1 cellular context compared by ENCODE assay signal in genomic region chr6:170584181-170584953, GRCh38.
TF ChIP-seq lines count a peak whose summit lies in the region.

Gene PDCD2 (minus strand): TSS chr6:170584637. CDS start chr6:170584581, 56 bp downstream.

TF ChIP-seq in K562, 482 proteins besides CTCF, POLR2A, EP300 and RAD21 (continued from another document and continues in another):
- TF ChIP-seq, protein P1, sequence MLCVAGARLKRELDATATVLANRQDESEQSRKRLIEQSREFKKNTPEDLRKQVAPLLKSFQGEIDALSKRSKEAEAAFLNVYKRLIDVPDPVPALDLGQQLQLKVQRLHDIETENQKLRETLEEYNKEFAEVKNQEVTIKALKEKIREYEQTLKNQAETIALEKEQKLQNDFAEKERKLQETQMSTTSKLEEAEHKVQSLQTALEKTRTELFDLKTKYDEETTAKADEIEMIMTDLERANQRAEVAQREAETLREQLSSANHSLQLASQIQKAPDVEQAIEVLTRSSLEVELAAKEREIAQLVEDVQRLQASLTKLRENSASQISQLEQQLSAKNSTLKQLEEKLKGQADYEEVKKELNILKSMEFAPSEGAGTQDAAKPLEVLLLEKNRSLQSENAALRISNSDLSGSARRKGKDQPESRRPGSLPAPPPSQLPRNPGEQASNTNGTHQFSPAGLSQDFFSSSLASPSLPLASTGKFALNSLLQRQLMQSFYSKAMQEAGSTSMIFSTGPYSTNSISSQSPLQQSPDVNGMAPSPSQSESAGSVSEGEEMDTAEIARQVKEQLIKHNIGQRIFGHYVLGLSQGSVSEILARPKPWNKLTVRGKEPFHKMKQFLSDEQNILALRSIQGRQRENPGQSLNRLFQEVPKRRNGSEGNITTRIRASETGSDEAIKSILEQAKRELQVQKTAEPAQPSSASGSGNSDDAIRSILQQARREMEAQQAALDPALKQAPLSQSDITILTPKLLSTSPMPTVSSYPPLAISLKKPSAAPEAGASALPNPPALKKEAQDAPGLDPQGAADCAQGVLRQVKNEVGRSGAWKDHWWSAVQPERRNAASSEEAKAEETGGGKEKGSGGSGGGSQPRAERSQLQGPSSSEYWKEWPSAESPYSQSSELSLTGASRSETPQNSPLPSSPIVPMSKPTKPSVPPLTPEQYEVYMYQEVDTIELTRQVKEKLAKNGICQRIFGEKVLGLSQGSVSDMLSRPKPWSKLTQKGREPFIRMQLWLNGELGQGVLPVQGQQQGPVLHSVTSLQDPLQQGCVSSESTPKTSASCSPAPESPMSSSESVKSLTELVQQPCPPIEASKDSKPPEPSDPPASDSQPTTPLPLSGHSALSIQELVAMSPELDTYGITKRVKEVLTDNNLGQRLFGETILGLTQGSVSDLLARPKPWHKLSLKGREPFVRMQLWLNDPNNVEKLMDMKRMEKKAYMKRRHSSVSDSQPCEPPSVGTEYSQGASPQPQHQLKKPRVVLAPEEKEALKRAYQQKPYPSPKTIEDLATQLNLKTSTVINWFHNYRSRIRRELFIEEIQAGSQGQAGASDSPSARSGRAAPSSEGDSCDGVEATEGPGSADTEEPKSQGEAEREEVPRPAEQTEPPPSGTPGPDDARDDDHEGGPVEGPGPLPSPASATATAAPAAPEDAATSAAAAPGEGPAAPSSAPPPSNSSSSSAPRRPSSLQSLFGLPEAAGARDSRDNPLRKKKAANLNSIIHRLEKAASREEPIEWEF (CRISPR knock-in tag; IDR thresholded peaks at IDR 0.05), result no peak
- peak in 1 of 2 experiments; percentile 95 for TF ChIP-seq MAZ (CRISPR knock-in tag; conservative IDR thresholded peaks at IDR 0.05 in 1 of 2, IDR thresholded peaks at IDR 0.05 in 1 of 2)
- peak; percentile 27; the same call in 1 of the 2 replicates for TF ChIP-seq ZBTB49 (CRISPR knock-in tag; IDR thresholded peaks at IDR 0.05; ENCODE audit: borderline replicate concordance)
- peak; percentile 84 to 92 for TF ChIP-seq NONO (IDR thresholded peaks at IDR 0.05; ENCODE audit: low read depth in 2 of 2, low read length in 1 of 2)
- no peak for TF ChIP-seq GATA2 (CRISPR knock-in tag; IDR thresholded peaks at IDR 0.05)
- 0 out of 2 replicates have a peak, but pooled peaks have one; percentile 55 for TF ChIP-seq ZNF644 (tag; IDR thresholded peaks at IDR 0.05; ENCODE audit: low read depth)
- no peak for TF ChIP-seq THRB (CRISPR knock-in tag; conservative IDR thresholded peaks at IDR 0.05)
- no peak for TF ChIP-seq ARNT (IDR thresholded peaks at IDR 0.05)
- TF ChIP-seq, protein P2, sequence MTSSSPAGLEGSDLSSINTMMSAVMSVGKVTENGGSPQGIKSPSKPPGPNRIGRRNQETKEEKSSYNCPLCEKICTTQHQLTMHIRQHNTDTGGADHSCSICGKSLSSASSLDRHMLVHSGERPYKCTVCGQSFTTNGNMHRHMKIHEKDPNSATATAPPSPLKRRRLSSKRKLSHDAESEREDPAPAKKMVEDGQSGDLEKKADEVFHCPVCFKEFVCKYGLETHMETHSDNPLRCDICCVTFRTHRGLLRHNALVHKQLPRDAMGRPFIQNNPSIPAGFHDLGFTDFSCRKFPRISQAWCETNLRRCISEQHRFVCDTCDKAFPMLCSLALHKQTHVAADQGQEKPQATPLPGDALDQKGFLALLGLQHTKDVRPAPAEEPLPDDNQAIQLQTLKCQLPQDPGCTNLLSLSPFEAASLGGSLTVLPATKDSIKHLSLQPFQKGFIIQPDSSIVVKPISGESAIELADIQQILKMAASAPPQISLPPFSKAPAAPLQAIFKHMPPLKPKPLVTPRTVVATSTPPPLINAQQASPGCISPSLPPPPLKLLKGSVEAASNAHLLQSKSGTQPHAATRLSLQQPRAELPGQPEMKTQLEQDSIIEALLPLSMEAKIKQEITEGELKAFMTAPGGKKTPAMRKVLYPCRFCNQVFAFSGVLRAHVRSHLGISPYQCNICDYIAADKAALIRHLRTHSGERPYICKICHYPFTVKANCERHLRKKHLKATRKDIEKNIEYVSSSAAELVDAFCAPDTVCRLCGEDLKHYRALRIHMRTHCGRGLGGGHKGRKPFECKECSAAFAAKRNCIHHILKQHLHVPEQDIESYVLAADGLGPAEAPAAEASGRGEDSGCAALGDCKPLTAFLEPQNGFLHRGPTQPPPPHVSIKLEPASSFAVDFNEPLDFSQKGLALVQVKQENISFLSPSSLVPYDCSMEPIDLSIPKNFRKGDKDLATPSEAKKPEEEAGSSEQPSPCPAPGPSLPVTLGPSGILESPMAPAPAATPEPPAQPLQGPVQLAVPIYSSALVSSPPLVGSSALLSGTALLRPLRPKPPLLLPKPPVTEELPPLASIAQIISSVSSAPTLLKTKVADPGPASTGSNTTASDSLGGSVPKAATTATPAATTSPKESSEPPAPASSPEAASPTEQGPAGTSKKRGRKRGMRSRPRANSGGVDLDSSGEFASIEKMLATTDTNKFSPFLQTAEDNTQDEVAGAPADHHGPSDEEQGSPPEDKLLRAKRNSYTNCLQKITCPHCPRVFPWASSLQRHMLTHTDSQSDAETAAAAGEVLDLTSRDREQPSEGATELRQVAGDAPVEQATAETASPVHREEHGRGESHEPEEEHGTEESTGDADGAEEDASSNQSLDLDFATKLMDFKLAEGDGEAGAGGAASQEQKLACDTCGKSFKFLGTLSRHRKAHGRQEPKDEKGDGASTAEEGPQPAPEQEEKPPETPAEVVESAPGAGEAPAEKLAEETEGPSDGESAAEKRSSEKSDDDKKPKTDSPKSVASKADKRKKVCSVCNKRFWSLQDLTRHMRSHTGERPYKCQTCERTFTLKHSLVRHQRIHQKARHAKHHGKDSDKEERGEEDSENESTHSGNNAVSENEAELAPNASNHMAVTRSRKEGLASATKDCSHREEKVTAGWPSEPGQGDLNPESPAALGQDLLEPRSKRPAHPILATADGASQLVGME (CRISPR knock-in tag; IDR thresholded peaks at IDR 0.05), result 0 out of 2 replicates have a peak, but pooled peaks have one; percentile 16
- no peak for TF ChIP-seq ZKSCAN1 (IDR thresholded peaks at IDR 0.05; ENCODE audit: low read depth, low read length)
- TF ChIP-seq, protein P3, sequence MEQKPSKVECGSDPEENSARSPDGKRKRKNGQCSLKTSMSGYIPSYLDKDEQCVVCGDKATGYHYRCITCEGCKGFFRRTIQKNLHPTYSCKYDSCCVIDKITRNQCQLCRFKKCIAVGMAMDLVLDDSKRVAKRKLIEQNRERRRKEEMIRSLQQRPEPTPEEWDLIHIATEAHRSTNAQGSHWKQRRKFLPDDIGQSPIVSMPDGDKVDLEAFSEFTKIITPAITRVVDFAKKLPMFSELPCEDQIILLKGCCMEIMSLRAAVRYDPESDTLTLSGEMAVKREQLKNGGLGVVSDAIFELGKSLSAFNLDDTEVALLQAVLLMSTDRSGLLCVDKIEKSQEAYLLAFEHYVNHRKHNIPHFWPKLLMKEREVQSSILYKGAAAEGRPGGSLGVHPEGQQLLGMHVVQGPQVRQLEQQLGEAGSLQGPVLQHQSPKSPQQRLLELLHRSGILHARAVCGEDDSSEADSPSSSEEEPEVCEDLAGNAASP (IDR thresholded peaks at IDR 0.05), result no peak
- no peak for TF ChIP-seq TAL1 (IDR thresholded peaks at IDR 0.05)
- TF ChIP-seq ZFPM2 (CRISPR knock-in tag; IDR thresholded peaks at IDR 0.05), result peak; percentile 14; the same call in 1 of the 2 replicates
- TF ChIP-seq CTCFL (IDR thresholded peaks at IDR 0.05; ENCODE audit: borderline replicate concordance, insufficient read depth, low read depth, low read length, poor library complexity, severe bottlenecking), result peak; percentile 9
- no peak for TF ChIP-seq ZNF589 (CRISPR knock-in tag; IDR thresholded peaks at IDR 0.05; ENCODE audit: low read depth)
- TF ChIP-seq ZNF780A (CRISPR knock-in tag; IDR thresholded peaks at IDR 0.05), result no peak
- peak; percentile 74 for TF ChIP-seq VEZF1 (CRISPR knock-in tag; IDR thresholded peaks at IDR 0.05)
- peak; percentile 82 for TF ChIP-seq HCFC1 (IDR thresholded peaks at IDR 0.05; ENCODE audit: low read depth, low read length)
- TF ChIP-seq ZNF232 (CRISPR knock-in tag; IDR thresholded peaks at IDR 0.05), result peak; percentile 68; the same call in 1 of the 2 replicates
- TF ChIP-seq TAF9B (IDR thresholded peaks at IDR 0.05; ENCODE audit: partially characterized antibody), result peak; percentile 48
- no peak for TF ChIP-seq CBFA2T2 (conservative IDR thresholded peaks at IDR 0.05)
- TF ChIP-seq, protein P4, sequence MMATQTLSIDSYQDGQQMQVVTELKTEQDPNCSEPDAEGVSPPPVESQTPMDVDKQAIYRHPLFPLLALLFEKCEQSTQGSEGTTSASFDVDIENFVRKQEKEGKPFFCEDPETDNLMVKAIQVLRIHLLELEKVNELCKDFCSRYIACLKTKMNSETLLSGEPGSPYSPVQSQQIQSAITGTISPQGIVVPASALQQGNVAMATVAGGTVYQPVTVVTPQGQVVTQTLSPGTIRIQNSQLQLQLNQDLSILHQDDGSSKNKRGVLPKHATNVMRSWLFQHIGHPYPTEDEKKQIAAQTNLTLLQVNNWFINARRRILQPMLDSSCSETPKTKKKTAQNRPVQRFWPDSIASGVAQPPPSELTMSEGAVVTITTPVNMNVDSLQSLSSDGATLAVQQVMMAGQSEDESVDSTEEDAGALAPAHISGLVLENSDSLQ (IDR thresholded peaks at IDR 0.05), result peak; percentile 80
- TF ChIP-seq, protein P5, sequence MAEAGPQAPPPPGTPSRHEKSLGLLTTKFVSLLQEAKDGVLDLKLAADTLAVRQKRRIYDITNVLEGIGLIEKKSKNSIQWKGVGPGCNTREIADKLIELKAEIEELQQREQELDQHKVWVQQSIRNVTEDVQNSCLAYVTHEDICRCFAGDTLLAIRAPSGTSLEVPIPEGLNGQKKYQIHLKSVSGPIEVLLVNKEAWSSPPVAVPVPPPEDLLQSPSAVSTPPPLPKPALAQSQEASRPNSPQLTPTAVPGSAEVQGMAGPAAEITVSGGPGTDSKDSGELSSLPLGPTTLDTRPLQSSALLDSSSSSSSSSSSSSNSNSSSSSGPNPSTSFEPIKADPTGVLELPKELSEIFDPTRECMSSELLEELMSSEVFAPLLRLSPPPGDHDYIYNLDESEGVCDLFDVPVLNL (CRISPR knock-in tag; IDR thresholded peaks at IDR 0.05; ENCODE audit: low read depth), result no peak
- TF ChIP-seq ZC3H11A (IDR thresholded peaks at IDR 0.05; ENCODE audit: low read depth, low read length), result no peak
- TF ChIP-seq TOE1 (IDR thresholded peaks at IDR 0.05; ENCODE audit: borderline replicate concordance), result no peak; the same call in 1 of the 2 replicates
- TF ChIP-seq TOE1 (CRISPR knock-in tag; IDR thresholded peaks at IDR 0.05; ENCODE audit: borderline replicate concordance, low read depth), result no peak
- peak; percentile 81 for TF ChIP-seq MAX (CRISPR knock-in tag; IDR thresholded peaks at IDR 0.05)
- peak; percentile 94 for TF ChIP-seq CREM (IDR thresholded peaks at IDR 0.05; ENCODE audit: low read depth)
- no peak for TF ChIP-seq ZNF695 (CRISPR knock-in tag; IDR thresholded peaks at IDR 0.05)
- TF ChIP-seq WHSC1 (IDR thresholded peaks at IDR 0.05; ENCODE audit: low read length), result no peak
- peak; percentile 94 for TF ChIP-seq TAF1 (IDR thresholded peaks at IDR 0.05; ENCODE audit: control insufficient read depth, extremely low read depth, insufficient read depth, low read length, severe bottlenecking)
- no peak for TF ChIP-seq POU5F1 (IDR thresholded peaks at IDR 0.05; ENCODE audit: borderline replicate concordance, low read depth, low read length, partially characterized antibody)
- no peak for TF ChIP-seq KDM1A (IDR thresholded peaks at IDR 0.05)
- TF ChIP-seq ZNF583 (CRISPR knock-in tag; IDR thresholded peaks at IDR 0.05), result no peak; the same call in 1 of the 2 replicates
- TF ChIP-seq GATAD2B (IDR thresholded peaks at IDR 0.05; ENCODE audit: borderline replicate concordance), result peak; percentile 96
